ENCODE assay signal across 2 cellular contexts in the genomic region with DNA sequence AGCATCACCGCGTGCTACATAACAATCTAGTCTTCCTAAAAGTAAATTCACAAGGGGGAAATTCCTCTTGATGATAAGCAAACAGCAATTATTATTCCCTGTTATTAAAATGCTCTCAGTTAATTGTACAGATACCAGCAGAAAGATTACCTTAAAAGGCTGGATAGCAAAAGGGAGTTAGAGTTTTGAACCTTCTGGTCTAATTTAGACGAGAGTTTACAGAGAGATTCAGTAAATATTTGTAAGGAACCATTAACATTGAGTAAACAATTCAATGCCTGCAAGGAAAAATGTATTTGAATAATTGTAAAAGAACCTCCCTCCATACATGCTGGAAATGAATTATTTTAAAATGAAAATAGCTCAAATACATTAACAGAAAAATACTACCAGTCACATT.
TF ChIP-seq lines count a peak whose summit lies in the region.

No MANE protein-coding gene starts in this region.

TF ChIP-seq in A549, 52 proteins besides CTCF, POLR2A, EP300 and RAD21:
- no peak for TF ChIP-seq TFCP2L1 (CRISPR knock-in tag; IDR thresholded peaks at IDR 0.05)
- TF ChIP-seq NR3C1 (IDR thresholded peaks at IDR 0.05) = no peak

TF ChIP-seq in IMR-90, 13 proteins besides CTCF, POLR2A, EP300 and RAD21:
- TF ChIP-seq, protein P1, sequence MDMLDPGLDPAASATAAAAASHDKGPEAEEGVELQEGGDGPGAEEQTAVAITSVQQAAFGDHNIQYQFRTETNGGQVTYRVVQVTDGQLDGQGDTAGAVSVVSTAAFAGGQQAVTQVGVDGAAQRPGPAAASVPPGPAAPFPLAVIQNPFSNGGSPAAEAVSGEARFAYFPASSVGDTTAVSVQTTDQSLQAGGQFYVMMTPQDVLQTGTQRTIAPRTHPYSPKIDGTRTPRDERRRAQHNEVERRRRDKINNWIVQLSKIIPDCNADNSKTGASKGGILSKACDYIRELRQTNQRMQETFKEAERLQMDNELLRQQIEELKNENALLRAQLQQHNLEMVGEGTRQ (IDR thresholded peaks at IDR 0.05; ENCODE audit: low read depth, low read length) = no peak
- TF ChIP-seq RCOR1 (IDR thresholded peaks at IDR 0.05; ENCODE audit: insufficient replicate concordance, low read length) = no peak
- TF ChIP-seq CHD1 (IDR thresholded peaks at IDR 0.05; ENCODE audit: low read depth, low read length) = no peak
- no peak for TF ChIP-seq SMC3 (IDR thresholded peaks at IDR 0.05; ENCODE audit: low read depth, low read length)
- TF ChIP-seq MAZ (IDR thresholded peaks at IDR 0.05; ENCODE audit: borderline replicate concordance, low read depth, low read length) = no peak
- TF ChIP-seq FOS (IDR thresholded peaks at IDR 0.05; ENCODE audit: low read depth, low read length) = no peak
- TF ChIP-seq, protein P2, sequence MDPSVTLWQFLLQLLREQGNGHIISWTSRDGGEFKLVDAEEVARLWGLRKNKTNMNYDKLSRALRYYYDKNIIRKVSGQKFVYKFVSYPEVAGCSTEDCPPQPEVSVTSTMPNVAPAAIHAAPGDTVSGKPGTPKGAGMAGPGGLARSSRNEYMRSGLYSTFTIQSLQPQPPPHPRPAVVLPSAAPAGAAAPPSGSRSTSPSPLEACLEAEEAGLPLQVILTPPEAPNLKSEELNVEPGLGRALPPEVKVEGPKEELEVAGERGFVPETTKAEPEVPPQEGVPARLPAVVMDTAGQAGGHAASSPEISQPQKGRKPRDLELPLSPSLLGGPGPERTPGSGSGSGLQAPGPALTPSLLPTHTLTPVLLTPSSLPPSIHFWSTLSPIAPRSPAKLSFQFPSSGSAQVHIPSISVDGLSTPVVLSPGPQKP (IDR thresholded peaks at IDR 0.05; ENCODE audit: borderline replicate concordance, low read depth, low read length) = no peak
- no peak for TF ChIP-seq CEBPB (IDR thresholded peaks at IDR 0.05; ENCODE audit: low read depth, low read length)
- no peak for TF ChIP-seq BHLHE40 (IDR thresholded peaks at IDR 0.05; ENCODE audit: low read depth, low read length)
- no peak for TF ChIP-seq MXI1 (IDR thresholded peaks at IDR 0.05; ENCODE audit: borderline replicate concordance, low read depth, low read length)
- TF ChIP-seq NFE2L2 (IDR thresholded peaks at IDR 0.05; ENCODE audit: low read depth, low read length) = no peak
TF ChIP-seq in IMR-90: peak in this region for 0.
